Comparison of ENCODE assay signal across 16 cellular contexts in genomic region chr4:139126898-139127297, GRCh38. TPM values are rescaled to one million over a fixed set of nuclear protein-coding genes. Genes with fewer than 3 reads are reported as not detected.
DNase-seq lines count a peak whose midpoint lies in the region; ATAC-seq and TF ChIP-seq lines count a peak whose summit lies in the region.
"Had no signal": no experiment of that assay in that cellular context is flagged by ENCODE, and none has a peak within 500 bp of the region (broad histone marks: within the 10 kb centered on the region; RNA-seq: fewer than 3 reads in every experiment).

No MANE protein-coding gene starts in this region.

- DNase-seq in Caco-2 (peak; percentile 41 to 52), LNCaP clone FGC (ENCODE audit: low read depth) (peak; percentile 75), left lobe of liver (ENCODE audit: low spot score) (no peak), colonic mucosa (no peak), SKM-1 (lab: John Stamatoyannopoulos, UW; ENCODE audit: unreplicated experiment) (no peak)
- DNase-seq: Calu3; CD4-positive, alpha-beta memory T cell; GM23248; HCEC 1CT; IMR-90; KBM-7 had no signal

- CTCF ChIA-PET in Caco-2 (lab: Charles Lee): interaction anchor here (0.9 to 1.7 kb wide), 2 partner anchors 28 to 41 kb away, joined by 3 to 5 read pairs; no protein-coding TSS in a partner anchor

- H3K9me3 ChIP-seq in Caco-2 (no peaks in the 10 kb centered on the region), colonic mucosa (no peaks in the 10 kb centered on the region)
- H3K9me3 ChIP-seq: BLaER1 had no signal

- no peaks in the 10 kb centered on the region for H3K9me3 Mint-ChIP-seq in Caco-2 (ENCODE audit: unreplicated experiment)
- H3K9me3 Mint-ChIP-seq: CD14-positive monocyte had no signal

- H3K27me3 ChIP-seq in Caco-2 (replicated peaks; ENCODE audit: control insufficient read depth, insufficient read depth, low read length): no peaks in the 10 kb centered on the region
- H3K27me3 ChIP-seq in colonic mucosa: no peaks in the 10 kb centered on the region
- H3K27me3 ChIP-seq: BLaER1 had no signal

- no peaks in the 10 kb centered on the region for H3K27me3 Mint-ChIP-seq in Caco-2 (ENCODE audit: insufficient read depth, unreplicated experiment)
- H3K27me3 Mint-ChIP-seq: CD4-positive, alpha-beta memory T cell had no signal

- H3K4me1 ChIP-seq in Caco-2 (peaks cover 24% of the 10 kb centered on the region), colonic mucosa (no peaks in the 10 kb centered on the region)
- H3K4me1 ChIP-seq: BLaER1 had no signal

- H3K27ac ChIP-seq in 22Rv1: peak overlapping the region; percentile 44
- H3K27ac ChIP-seq in colonic mucosa: no peak overlapping the region
- H3K27ac ChIP-seq: BLaER1, GM23248, HL-60 had no signal

- ATAC-seq in left lobe of liver (peak; percentile 92), GM19328 (IDR thresholded peaks at IDR 0.05; ENCODE audit: unreplicated experiment) (no peak)

- peak overlapping the region; percentile 4 for H3K27ac Mint-ChIP-seq in Caco-2 (ENCODE audit: unreplicated experiment)
- H3K27ac Mint-ChIP-seq: CD14-positive monocyte; CD4-positive, alpha-beta memory T cell had no signal

- intact Hi-C loops in Caco-2 (cut with micrococcal nuclease; ENCODE audit: unreplicated experiment): loop anchor here (1.0 kb wide), 2 partner anchors 27 to 32 kb away; no protein-coding TSS in a partner anchor
- intact Hi-C loops in colonic mucosa (cut with DNase I): no loop called here

- no peak overlapping the region for H3K9ac ChIP-seq in colonic mucosa (ENCODE audit: low read depth in 2 of 2, low read length in 2 of 2)
- H3K9ac ChIP-seq: BLaER1, GM23248 had no signal

- H3K4me3 Mint-ChIP-seq in Caco-2 (ENCODE audit: unreplicated experiment): no peak overlapping the region
- H3K4me3 Mint-ChIP-seq: CD14-positive monocyte; CD4-positive, alpha-beta memory T cell had no signal

- TF ChIP-seq CTCF in 22Rv1 (IDR thresholded peaks at IDR 0.05) (no peak), Caco-2 (IDR thresholded peaks at IDR 0.05; ENCODE audit: insufficient read depth in 1 of 2, low read depth in 1 of 2, low read length in 1 of 2, severe bottlenecking in 1 of 2, unreplicated experiment in 1 of 2) (no peak), LNCaP clone FGC (IDR thresholded peaks at IDR 0.05; ENCODE audit: control insufficient read depth, extremely low read depth, insufficient read depth) (no peak), colonic mucosa (IDR thresholded peaks at IDR 0.05) (no peak)

- peaks cover 45% of the 10 kb centered on the region for H3K36me3 Mint-ChIP-seq in Caco-2 (ENCODE audit: insufficient read depth, unreplicated experiment)

- H3K4me1 Mint-ChIP-seq in Caco-2 (ENCODE audit: low read depth, unreplicated experiment): peaks cover 30% of the 10 kb centered on the region
- H3K4me1 Mint-ChIP-seq: CD4-positive, alpha-beta memory T cell had no signal

- H3K4me3 ChIP-seq in Caco-2 (ENCODE audit: low read depth, low read length) (no peak overlapping the region), LNCaP clone FGC (ENCODE audit: low read depth, low read length) (no peak overlapping the region), colonic mucosa (no peak overlapping the region)
- H3K4me3 ChIP-seq: BLaER1, GM23248 had no signal

- POLR2A ChIA-PET in Caco-2 (lab: Charles Lee): interaction anchor here (0.8 to 1.4 kb wide), 2 partner anchors 27 to 50 kb away, joined by 3 to 9 read pairs; partner anchors contain the start of gene ELF2

- BruUV-seq in Caco-2 (replicated peaks; lab: Mats Ljungman, UMichigan): no TSS peak

- H3K36me3 ChIP-seq in Caco-2 (ENCODE audit: control insufficient read depth, insufficient read depth, low read length) (no peaks in the 10 kb centered on the region), colonic mucosa (no peaks in the 10 kb centered on the region)

RNA-seq across cellular contexts. Expression of gene ELF2, which starts 50.1 kb away (rescaled TPM):
- 53.0 and 53.2 TPM in 2 replicates for total RNA-seq in Caco-2 (2022)
- total RNA-seq in left lobe of liver: 14.3 TPM
- total RNA-seq in colonic mucosa: 10 to 100 TPM; 30.0 to 40.0 TPM

Comparison
In these comparisons a context has a peak if more than half of its experiments do, and no peak if none do; other contexts are left out.
1. DNase-seq: peak in Caco-2 (2 of 2) and LNCaP clone FGC (single experiment); none in left lobe of liver (single experiment), colonic mucosa (single experiment) and SKM-1 (single experiment).